Comparison of ENCODE assay signal across 8 cellular contexts in the genomic region with DNA sequence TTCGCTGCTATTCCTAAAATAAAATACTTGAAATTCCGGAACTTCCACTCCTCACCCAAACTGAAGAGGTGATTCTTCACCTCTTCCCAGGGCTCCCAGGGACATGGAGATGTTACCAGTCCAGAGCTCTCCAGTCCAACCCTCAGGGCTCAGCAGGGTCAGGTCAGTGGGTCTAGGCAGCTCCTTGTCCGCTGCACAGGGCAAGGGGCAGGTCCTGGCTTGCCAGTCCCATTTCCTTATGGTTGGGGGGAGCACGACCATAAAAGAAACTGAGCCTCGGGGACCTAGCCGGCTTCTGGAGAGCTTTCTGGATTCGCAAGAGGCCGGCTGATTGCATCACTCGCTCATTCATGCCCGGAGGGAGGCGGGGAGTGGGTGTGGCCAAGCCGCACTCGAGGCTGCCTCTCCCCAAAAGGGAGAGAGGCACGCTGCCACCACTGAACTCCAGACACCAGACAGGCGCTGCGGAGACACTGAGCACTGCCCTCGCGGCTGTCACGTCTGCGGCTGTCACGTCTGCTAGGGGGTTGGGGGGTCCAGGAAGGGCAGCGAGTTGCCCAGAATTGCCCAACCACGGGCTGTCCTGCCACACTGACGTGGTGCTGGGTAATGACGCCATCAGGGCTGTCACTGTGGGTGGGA. TPM values are rescaled to one million over a fixed set of nuclear protein-coding genes. Genes with fewer than 3 reads are reported as not detected.
DNase-seq lines count a peak whose midpoint lies in the region; ATAC-seq lines count a peak whose summit lies in the region.

No MANE protein-coding gene starts in this region.

- DNase-seq in GDM1 (lab: John Stamatoyannopoulos, UW): peak; percentile 4
- DNase-seq in NCI-H82 (lab: John Stamatoyannopoulos, UW): peak; percentile 74
- DNase-seq in activated CD8-positive, alpha-beta memory T cell treated with anti-CD3 and anti-CD28 coated beads for 1 hour (ENCODE audit: extremely low read depth in 1 of 2, low read depth in 1 of 2): peak; percentile 73 to 80
- peak; percentile 89 for DNase-seq in ecto neural progenitor cell (ENCODE audit: low spot score)
- peak; percentile 69 to 82 for DNase-seq in lung microvascular endothelial cell (ENCODE audit: low read depth in 2 of 2)
- peak; percentile 73 for DNase-seq in stimulated activated CD8-positive, alpha-beta memory T cell treated with anti-CD3 and anti-CD28 coated beads, Interleukin-12 subunit alpha, Interleukin-12 subunit beta, amount 100 ng/mL, for 1 hour (ENCODE audit: low read depth)
- no peak for DNase-seq in NK-92 treated with Interleukin-12 subunit alpha and Interleukin-12 subunit beta, amount 100 ng/mL, for 24 hours (lab: John Stamatoyannopoulos, UW)

- peak; percentile 63 for ATAC-seq in HG02885 (IDR thresholded peaks at IDR 0.05; ENCODE audit: poor library complexity, unreplicated experiment)

RNA-seq across cellular contexts. Expression of a gene that starts 15.8 kb away (rescaled TPM):
- 2.6 and 9.5 TPM in 2 replicates for total RNA-seq in lung microvascular endothelial cell
